In the genomic region with DNA sequence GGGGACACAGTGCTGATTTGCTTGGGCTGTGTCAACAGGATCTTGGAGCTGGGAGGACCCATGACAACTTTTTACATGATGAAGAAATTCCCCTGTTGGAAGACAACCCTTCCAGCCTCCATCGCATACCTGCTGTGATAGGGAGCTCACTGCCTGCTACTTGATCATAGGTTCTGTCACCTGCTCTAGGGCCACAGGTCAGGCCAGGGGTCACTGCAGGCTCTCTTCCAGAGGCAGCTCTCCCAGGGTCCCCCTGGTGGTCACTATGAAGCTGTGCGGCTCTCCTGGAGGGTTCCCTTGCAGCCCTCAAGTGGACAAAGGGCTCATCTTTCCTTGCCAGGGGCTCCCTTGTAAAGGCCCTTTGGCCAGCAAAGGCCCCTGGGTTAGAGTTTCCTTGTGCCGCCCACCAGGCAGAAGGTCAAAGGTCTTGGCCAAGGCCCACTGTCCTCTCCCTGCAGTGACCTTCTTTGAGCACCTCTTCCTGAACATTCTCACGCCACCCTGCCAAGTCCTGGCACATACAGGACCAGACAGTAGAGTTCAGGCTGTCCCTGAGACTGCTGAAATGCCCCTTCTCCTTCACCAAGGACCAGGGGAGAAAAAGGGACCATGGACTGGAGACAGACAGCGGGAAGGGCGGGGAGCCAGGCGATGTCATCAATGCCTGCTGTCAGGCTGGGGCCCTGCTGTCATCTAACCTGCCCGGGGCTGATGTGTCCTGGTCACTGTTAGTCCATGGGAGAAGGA, we compare ENCODE assay signal across 9 cellular contexts.
DNase-seq lines count a peak whose midpoint lies in the region; TF ChIP-seq lines count a peak whose summit lies in the region.
"Had no signal": no experiment of that assay in that cellular context is flagged by ENCODE, and none has a peak within 500 bp of the region (broad histone marks: within the 10 kb centered on the region; RNA-seq: fewer than 3 reads in every experiment).

No MANE protein-coding gene starts in this region.

- no peak overlapping the region for H4K8ac ChIP-seq in mesenchymal stem cell (ENCODE audit: low read length)

- H4K91ac ChIP-seq in mesenchymal stem cell (ENCODE audit: low read length): no peak overlapping the region

- H3K36me3 ChIP-seq in OCI-LY3 (replicated peaks; ENCODE audit: low read depth, low read length): no peaks in the 10 kb centered on the region
- H3K36me3 ChIP-seq in mesenchymal stem cell (ENCODE audit: control insufficient read depth in 1 of 2, insufficient read depth in 2 of 2, low read depth in 1 of 2, low read length in 2 of 2): no peaks in the 10 kb centered on the region

- intact Hi-C loops in dorsolateral prefrontal cortex (cut with DNase I): loop anchor here (1.0 to 10.0 kb wide), 4 partner anchors 191 to 946 kb away; no protein-coding TSS in a partner anchor

- no peak overlapping the region for H3K9ac ChIP-seq in OCI-LY3 (ENCODE audit: low read length)
- H3K9ac ChIP-seq in mesenchymal stem cell (ENCODE audit: low read length): no peak overlapping the region

- no peak overlapping the region for H2BK15ac ChIP-seq in mesenchymal stem cell (ENCODE audit: low read depth, poor library complexity, severe bottlenecking)

- no peak overlapping the region for H3K4ac ChIP-seq in mesenchymal stem cell (ENCODE audit: low read depth in 1 of 2, low read length in 2 of 2)

- H3K4me3 ChIP-seq in OCI-LY3 (ENCODE audit: low read length) (no peak overlapping the region), dorsolateral prefrontal cortex (no peak overlapping the region), mesenchymal stem cell (ENCODE audit: insufficient read depth in 1 of 2, low read depth in 1 of 2, low read length in 2 of 2) (no peak overlapping the region)

- peak overlapping the region in 1 of 2 experiments; percentile 7 for H2BK12ac ChIP-seq in mesenchymal stem cell (ENCODE audit: low read length in 2 of 2)

- WGBS in mesenchymal stem cell: 78% methylated on average over 8 of the region's 8 CpGs

- DNase-seq in EL: peak; percentile 35
- peak; percentile 22 for DNase-seq in HCEC 1CT
- DNase-seq in dorsolateral prefrontal cortex: no peak
- peak; percentile 43 for DNase-seq in mesenchymal stem cell
- DNase-seq in hippocampal formation (lab: John Stamatoyannopoulos, UW): no peak
- DNase-seq in NCI-H446 treated with DMSO at 0.1 percent for 48 hours (lab: John Stamatoyannopoulos, UW): no peak
- DNase-seq in H4 (ENCODE audit: low spot score): no peak
- DNase-seq: naive B cell had no signal

- no peak overlapping the region for H2AFZ ChIP-seq in OCI-LY3 (ENCODE audit: low read depth, low read length)
- H2AFZ ChIP-seq in mesenchymal stem cell (ENCODE audit: low read depth, low read length): no peak overlapping the region

- no peak overlapping the region for H3K14ac ChIP-seq in mesenchymal stem cell (ENCODE audit: low read length in 2 of 2)

- no peaks in the 10 kb centered on the region for H4K20me1 ChIP-seq in OCI-LY3 (ENCODE audit: insufficient read depth, low read length)

- H3K4me2 ChIP-seq in OCI-LY3 (ENCODE audit: low read length) (no peak overlapping the region), mesenchymal stem cell (ENCODE audit: low read length, poor library complexity, severe bottlenecking) (no peak overlapping the region)

- no peaks in the 10 kb centered on the region for H3K27me3 ChIP-seq in OCI-LY3 (ENCODE audit: low read depth, low read length)
- peaks cover 0 to 5% (median 0%) of the 10 kb centered on the region in 45 donors for H3K27me3 ChIP-seq in dorsolateral prefrontal cortex
- peaks cover 0 to 39% of the 10 kb centered on the region in 2 experiments for H3K27me3 ChIP-seq in mesenchymal stem cell (ENCODE audit: control insufficient read depth in 1 of 2, insufficient read depth in 1 of 2, low read length in 2 of 2)

- no peak overlapping the region for H2BK5ac ChIP-seq in mesenchymal stem cell (ENCODE audit: low read depth, low read length, poor library complexity, severe bottlenecking)

- H3K9me3 ChIP-seq in OCI-LY3 (ENCODE audit: insufficient read depth, low read length) (no peaks in the 10 kb centered on the region), mesenchymal stem cell (ENCODE audit: control insufficient read depth, low read length) (no peaks in the 10 kb centered on the region)

- H3K4me1 ChIP-seq in OCI-LY3 (ENCODE audit: low read length) (no peaks in the 10 kb centered on the region), mesenchymal stem cell (ENCODE audit: control insufficient read depth, insufficient read depth, low read depth, low read length) (peaks cover 32% of the 10 kb centered on the region)

- H3K27ac ChIP-seq in OCI-LY3 (ENCODE audit: low read length): no peak overlapping the region
- no peak overlapping the region for H3K27ac ChIP-seq in dorsolateral prefrontal cortex
- H3K27ac ChIP-seq in mesenchymal stem cell (ENCODE audit: low read length, poor library complexity, severe bottlenecking): no peak overlapping the region

- H2AK5ac ChIP-seq in mesenchymal stem cell (ENCODE audit: low read length, severe bottlenecking): no peak overlapping the region

- H2BK120ac ChIP-seq in mesenchymal stem cell (ENCODE audit: low read depth, low read length): no peak overlapping the region

- no peaks in the 10 kb centered on the region for H3K79me1 ChIP-seq in mesenchymal stem cell (replicated peaks; ENCODE audit: low read length, poor library complexity, severe bottlenecking)

- H3K79me2 ChIP-seq in OCI-LY3 (ENCODE audit: low read length): no peaks in the 10 kb centered on the region

- no peak overlapping the region for H3K23ac ChIP-seq in mesenchymal stem cell (ENCODE audit: low read length in 2 of 2)

- TF ChIP-seq CTCF in OCI-LY3 (IDR thresholded peaks at IDR 0.05; ENCODE audit: low read depth, low read length): peak; percentile 57
- TF ChIP-seq CTCF in dorsolateral prefrontal cortex (IDR thresholded peaks at IDR 0.05 in 54 of 56, conservative IDR thresholded peaks at IDR 0.05 in 2 of 56; ENCODE audit: low read depth in 1 of 56, partially characterized antibody in 56 of 56): peak in 55 of 56 donors; percentile 23 to 78 (median 66)

- no peak overlapping the region for H3K18ac ChIP-seq in mesenchymal stem cell (ENCODE audit: low read depth in 1 of 2, low read length in 2 of 2)

Comparison
In these comparisons a context has a peak if more than half of its experiments do, and no peak if none do; other contexts are left out.
1. DNase-seq: peak in EL (single experiment), HCEC 1CT (single experiment) and mesenchymal stem cell (single experiment); none in dorsolateral prefrontal cortex (0 of 10), hippocampal formation (0 of 2), NCI-H446 treated with DMSO at 0.1 percent for 48 hours (single experiment) and H4 (single experiment).